In the genomic region with DNA sequence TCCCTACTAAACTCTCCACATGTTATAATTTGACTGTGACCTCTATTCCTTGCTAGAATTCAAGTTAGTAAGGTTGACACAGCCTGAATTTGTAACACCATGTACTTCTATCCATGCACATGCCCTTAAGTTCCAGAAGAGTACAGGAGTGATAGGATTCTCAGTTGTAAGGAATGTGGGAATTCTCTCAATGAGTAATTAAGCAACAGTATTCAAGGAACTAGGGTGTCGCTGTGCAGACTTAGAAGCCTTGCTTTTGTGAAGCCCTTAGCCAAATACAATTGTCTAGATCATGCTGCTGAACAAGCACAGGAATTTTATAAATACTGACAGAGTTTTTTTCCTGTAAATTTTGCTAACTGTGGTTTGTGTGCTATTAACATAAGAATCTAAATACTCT, we compare ENCODE assay signal across 29 cellular contexts.
"Had no signal": no experiment of that assay in that cellular context is flagged by ENCODE, and none has a peak within 500 bp of the region (broad histone marks: within the 10 kb centered on the region; RNA-seq: fewer than 3 reads in every experiment).

No MANE protein-coding gene starts in this region.

- H3K4me2 ChIP-seq: smooth muscle cell had no signal

- H3K36me3 Mint-ChIP-seq: activated CD8-positive, alpha-beta memory T cell treated with anti-CD3 and anti-CD28 coated beads, Interleukin-2, amount 10 ng/mL, durations not matched to agents 7 days and 5 days; activated naive CD8-positive, alpha-beta T cell treated with anti-CD3 and anti-CD28 coated beads for 36 hours; stimulated activated naive B cell treated with anti-CD40 and anti-IgM and Interleukin-4, amounts not matched to agents 10 μg/mL and 1 μg/mL and 100 μg/mL, for 72 hours; T-cell had no signal

- DNase-seq: activated CD4-positive, alpha-beta T cell treated with anti-CD3 and anti-CD28 coated beads, Interleukin-2, amount 10 ng/mL, durations not matched to agents 7 days and 5 days; activated CD4-positive, CD25-positive, alpha-beta regulatory T cell treated with anti-CD3 and anti-CD28 coated beads, Interleukin-2, amount 50 U/mL, for 72 hours; activated CD8-positive, alpha-beta memory T cell treated with anti-CD3 and anti-CD28 coated beads, Interleukin-2, amount 10 ng/mL, durations not matched to agents 7 days and 5 days; activated CD8-positive, alpha-beta T cell treated with anti-CD3 and anti-CD28 coated beads for 36 hours; activated naive CD4-positive, alpha-beta T cell; activated naive CD8-positive, alpha-beta T cell treated with anti-CD3 and anti-CD28 coated beads for 36 hours; amniotic stem cell; caudate nucleus; effector CD4-positive, alpha-beta T cell; gastrocnemius medialis; hippocampal formation; left colon; mesendoderm; mucosa of descending colon; nephron progenitor cell; nucleus accumbens; posterior cingulate gyrus; stimulated activated CD4-positive, alpha-beta T cell treated with anti-CD3 and anti-CD28 coated beads, Interleukin-15, amount 100 ng/mL, for 24 hours; stimulated activated CD8-positive, alpha-beta memory T cell treated with anti-CD3 and anti-CD28 coated beads, Interleukin-4, amount 100 ng/mL, for 48 hours; stimulated activated naive B cell treated with anti-CD40 and anti-IgM and Interleukin-4, amounts not matched to agents 10 μg/mL and 1 μg/mL and 100 μg/mL, for 72 hours; T-cell; transverse colon; uterus; WERI-Rb-1 had no signal

- H3K27me3 ChIP-seq: gastrocnemius medialis, transverse colon had no signal

- H3K36me3 ChIP-seq: gastrocnemius medialis, transverse colon, uterus, WERI-Rb-1 had no signal

- H3K4me1 ChIP-seq: gastrocnemius medialis, transverse colon, uterus had no signal

- H3K9me3 ChIP-seq: gastrocnemius medialis, mucosa of descending colon, transverse colon, uterus had no signal

- H3K27me3 Mint-ChIP-seq: activated CD4-positive, alpha-beta T cell treated with anti-CD3 and anti-CD28 coated beads, Interleukin-2, amount 10 ng/mL, durations not matched to agents 7 days and 5 days; activated CD8-positive, alpha-beta memory T cell treated with anti-CD3 and anti-CD28 coated beads, Interleukin-2, amount 10 ng/mL, durations not matched to agents 7 days and 5 days; activated CD8-positive, alpha-beta T cell treated with anti-CD3 and anti-CD28 coated beads for 36 hours; activated naive CD8-positive, alpha-beta T cell treated with anti-CD3 and anti-CD28 coated beads for 36 hours; dendritic cell treated with granulocyte-macrophage colony-stimulating factor and Interleukin-4, amounts not matched to agents 40 ng/mL and 50 ng/mL, for 4 days; stimulated activated naive B cell treated with anti-CD40 and anti-IgM and Interleukin-4, amounts not matched to agents 10 μg/mL and 1 μg/mL and 100 μg/mL, for 72 hours; T-cell had no signal

- ATAC-seq: activated CD8-positive, alpha-beta memory T cell treated with anti-CD3 and anti-CD28 coated beads, Interleukin-2, amount 10 ng/mL, durations not matched to agents 7 days and 5 days; activated CD8-positive, alpha-beta T cell treated with anti-CD3 and anti-CD28 coated beads for 36 hours; activated T-helper 17 cell treated with anti-CD3 and anti-CD28 coated beads, Interleukin-2, amount 50 U/mL, for 72 hours; esophagus mucosa; gastrocnemius medialis; left colon; mucosa of descending colon; sciatic nerve; stimulated activated naive B cell treated with anti-CD40 and anti-IgM and Interleukin-4, amounts not matched to agents 10 μg/mL and 1 μg/mL and 100 μg/mL, for 72 hours; T-cell had no signal

- H3K4me1 Mint-ChIP-seq: activated CD4-positive, alpha-beta T cell treated with anti-CD3 and anti-CD28 coated beads, Interleukin-2, amount 10 ng/mL, durations not matched to agents 7 days and 5 days; activated CD8-positive, alpha-beta memory T cell treated with anti-CD3 and anti-CD28 coated beads, Interleukin-2, amount 10 ng/mL, durations not matched to agents 7 days and 5 days; activated naive CD8-positive, alpha-beta T cell treated with anti-CD3 and anti-CD28 coated beads for 36 hours; activated T-helper 17 cell treated with anti-CD3 and anti-CD28 coated beads, Interleukin-2, amount 50 U/mL, for 72 hours; nephron progenitor cell; stimulated activated naive B cell treated with anti-CD40 and anti-IgM and Interleukin-4, amounts not matched to agents 10 μg/mL and 1 μg/mL and 100 μg/mL, for 72 hours; T-cell had no signal

- H3K27ac Mint-ChIP-seq: activated CD4-positive, alpha-beta T cell treated with anti-CD3 and anti-CD28 coated beads, Interleukin-2, amount 10 ng/mL, durations not matched to agents 7 days and 5 days; activated CD8-positive, alpha-beta memory T cell treated with anti-CD3 and anti-CD28 coated beads, Interleukin-2, amount 10 ng/mL, durations not matched to agents 7 days and 5 days; activated CD8-positive, alpha-beta T cell treated with anti-CD3 and anti-CD28 coated beads for 36 hours; activated naive CD8-positive, alpha-beta T cell treated with anti-CD3 and anti-CD28 coated beads for 36 hours; activated T-helper 17 cell treated with anti-CD3 and anti-CD28 coated beads, Interleukin-2, amount 50 U/mL, for 72 hours; dendritic cell treated with granulocyte-macrophage colony-stimulating factor and Interleukin-4, amounts not matched to agents 40 ng/mL and 50 ng/mL, for 4 days; nephron progenitor cell; stimulated activated naive B cell treated with anti-CD40 and anti-IgM and Interleukin-4, amounts not matched to agents 10 μg/mL and 1 μg/mL and 100 μg/mL, for 72 hours; T-cell had no signal

- H3K27ac ChIP-seq: gastrocnemius medialis, transverse colon, uterus, WERI-Rb-1 had no signal

- H3K9me3 Mint-ChIP-seq: activated CD8-positive, alpha-beta T cell treated with anti-CD3 and anti-CD28 coated beads for 36 hours had no signal

- H3K4me3 ChIP-seq: gastrocnemius medialis, mucosa of descending colon, smooth muscle cell, transverse colon, uterus had no signal

- H3K4me3 Mint-ChIP-seq: activated CD4-positive, alpha-beta T cell treated with anti-CD3 and anti-CD28 coated beads, Interleukin-2, amount 10 ng/mL, durations not matched to agents 7 days and 5 days; activated CD8-positive, alpha-beta memory T cell treated with anti-CD3 and anti-CD28 coated beads, Interleukin-2, amount 10 ng/mL, durations not matched to agents 7 days and 5 days; activated CD8-positive, alpha-beta T cell treated with anti-CD3 and anti-CD28 coated beads for 36 hours; activated naive CD8-positive, alpha-beta T cell treated with anti-CD3 and anti-CD28 coated beads for 36 hours; activated T-helper 17 cell treated with anti-CD3 and anti-CD28 coated beads, Interleukin-2, amount 50 U/mL, for 72 hours; dendritic cell treated with granulocyte-macrophage colony-stimulating factor and Interleukin-4, amounts not matched to agents 40 ng/mL and 50 ng/mL, for 4 days; nephron progenitor cell; stimulated activated naive B cell treated with anti-CD40 and anti-IgM and Interleukin-4, amounts not matched to agents 10 μg/mL and 1 μg/mL and 100 μg/mL, for 72 hours; T-cell had no signal
